ENCODE assay signal across 8 cellular contexts in genomic region chr3:123652346-123652984, GRCh38.
DNase-seq lines count a peak whose midpoint lies in the region; ATAC-seq and TF ChIP-seq lines count a peak whose summit lies in the region.

No MANE protein-coding gene starts in this region.

- no peak overlapping the region for H3K27ac Mint-ChIP-seq in activated CD4-positive, alpha-beta T cell treated with anti-CD3 and anti-CD28 coated beads, Interleukin-2, amount 10 ng/mL, durations not matched to agents 7 days and 5 days
- no peak overlapping the region for H3K27ac Mint-ChIP-seq in natural killer cell treated with Interleukin-12 subunit alpha and Interleukin-12 subunit beta and Interleukin-15 and Interleukin-18, amount 100 ng/mL, for 72 hours

- H3K27me3 Mint-ChIP-seq in activated CD4-positive, alpha-beta T cell treated with anti-CD3 and anti-CD28 coated beads, Interleukin-2, amount 10 ng/mL, durations not matched to agents 7 days and 5 days: no peaks in the 10 kb centered on the region
- H3K27me3 Mint-ChIP-seq in natural killer cell treated with Interleukin-12 subunit alpha and Interleukin-12 subunit beta and Interleukin-15 and Interleukin-18, amount 100 ng/mL, for 72 hours: no peaks in the 10 kb centered on the region

- H3K36me3 ChIP-seq in transverse colon: no peaks in the 10 kb centered on the region

- CTCF ChIA-PET in activated CD4-positive, alpha-beta T cell treated with anti-CD3 and anti-CD28 coated beads, Interleukin-2, amount 10 ng/mL, durations not matched to agents 7 days and 5 days (lab: Charles Lee): interaction anchor here (0.6 to 3.2 kb wide), 10 partner anchors 9 to 966 kb away, joined by 3 to 17 read pairs (median 4); no protein-coding TSS in a partner anchor

- ATAC-seq in HG02623 (IDR thresholded peaks at IDR 0.05; ENCODE audit: unreplicated experiment): peak; percentile 48
- ATAC-seq in natural killer cell treated with Interleukin-12 subunit alpha and Interleukin-12 subunit beta and Interleukin-15 and Interleukin-18, amount 100 ng/mL, for 72 hours: peak; percentile 56 to 74

- no peaks in the 10 kb centered on the region for H3K36me3 Mint-ChIP-seq in activated CD4-positive, alpha-beta T cell treated with anti-CD3 and anti-CD28 coated beads, Interleukin-2, amount 10 ng/mL, durations not matched to agents 7 days and 5 days (ENCODE audit: low read depth)
- no peaks in the 10 kb centered on the region for H3K36me3 Mint-ChIP-seq in natural killer cell treated with Interleukin-12 subunit alpha and Interleukin-12 subunit beta and Interleukin-15 and Interleukin-18, amount 100 ng/mL, for 72 hours

- H3K9me3 Mint-ChIP-seq in activated CD4-positive, alpha-beta T cell treated with anti-CD3 and anti-CD28 coated beads, Interleukin-2, amount 10 ng/mL, durations not matched to agents 7 days and 5 days: peaks cover 9% of the 10 kb centered on the region
- no peaks in the 10 kb centered on the region for H3K9me3 Mint-ChIP-seq in natural killer cell treated with Interleukin-12 subunit alpha and Interleukin-12 subunit beta and Interleukin-15 and Interleukin-18, amount 100 ng/mL, for 72 hours

- in situ Hi-C loops in transverse colon (cut with MboI; ENCODE audit: low pct_ligation_motif_present in 1 of 4, low pct_unique_long_range_greater_than_20kb in 1 of 4, low sequenced_read_pairs in 3 of 4): loop anchor here in 3 of 4 donors (5.0 to 10.0 kb wide), 2 partner anchors 62 to 65 kb away; no protein-coding TSS in a partner anchor

- peak overlapping the region; percentile 71 to 90 (median 80) for H3K27ac ChIP-seq in transverse colon

- POLR2A ChIA-PET in activated CD4-positive, alpha-beta T cell treated with anti-CD3 and anti-CD28 coated beads, Interleukin-2, amount 10 ng/mL, durations not matched to agents 7 days and 5 days (lab: Charles Lee): no interaction called here

- H3K4me1 ChIP-seq in transverse colon: peaks cover 23 to 53% (median 27%) of the 10 kb centered on the region in 4 donors

- TF ChIP-seq CTCF in fibroblast of mammary gland (conservative IDR thresholded peaks at IDR 0.05; ENCODE audit: control insufficient read depth, insufficient read depth, low read depth, low read length) (peak; percentile 96), transverse colon (IDR thresholded peaks at IDR 0.05) (peak; percentile 83 to 88 (median 84))

- DNase-seq in DMS53 (lab: John Stamatoyannopoulos, UW): peak; percentile 76
- peak; percentile 82 for DNase-seq in NCI-H2196 treated with DMSO at 0.1 percent for 48 hours (lab: John Stamatoyannopoulos, UW; ENCODE audit: unreplicated experiment)
- DNase-seq in activated CD4-positive, alpha-beta T cell treated with anti-CD3 and anti-CD28 coated beads, Interleukin-2, amount 10 ng/mL, durations not matched to agents 7 days and 5 days: peak; percentile 39
- peak; percentile 66 for DNase-seq in fibroblast of mammary gland (ENCODE audit: low read depth)
- no peak for DNase-seq in natural killer cell treated with Interleukin-12 subunit alpha and Interleukin-12 subunit beta and Interleukin-15 and Interleukin-18, amount 100 ng/mL, for 72 hours (ENCODE audit: low spot score)
- DNase-seq in transverse colon: peak; percentile 84
- DNase-seq in T1000 (lab: John Stamatoyannopoulos, UW): no peak

- TF ChIP-seq EP300 in transverse colon (IDR thresholded peaks at IDR 0.05; ENCODE audit: low read depth): no peak

- WGBS in transverse colon (ENCODE audit: low coverage in 1 of 2), 2 donors: 25 to 60% methylated on average over 2 to 9 of the region's 9 CpGs

- H3K9me3 ChIP-seq in transverse colon: no peaks in the 10 kb centered on the region

- no peaks in the 10 kb centered on the region for H3K4me1 Mint-ChIP-seq in activated CD4-positive, alpha-beta T cell treated with anti-CD3 and anti-CD28 coated beads, Interleukin-2, amount 10 ng/mL, durations not matched to agents 7 days and 5 days
- H3K4me1 Mint-ChIP-seq in natural killer cell treated with Interleukin-12 subunit alpha and Interleukin-12 subunit beta and Interleukin-15 and Interleukin-18, amount 100 ng/mL, for 72 hours (ENCODE audit: low read depth in 2 of 2): no peaks in the 10 kb centered on the region

- no peak overlapping the region for H3K4me3 Mint-ChIP-seq in activated CD4-positive, alpha-beta T cell treated with anti-CD3 and anti-CD28 coated beads, Interleukin-2, amount 10 ng/mL, durations not matched to agents 7 days and 5 days
- no peak overlapping the region for H3K4me3 Mint-ChIP-seq in natural killer cell treated with Interleukin-12 subunit alpha and Interleukin-12 subunit beta and Interleukin-15 and Interleukin-18, amount 100 ng/mL, for 72 hours

- intact Hi-C loops in transverse colon (cut with DNase I; ENCODE audit: low total_unique reads): loop anchor here (2.0 to 5.0 kb wide), 2 partner anchors 50 to 66 kb away; no protein-coding TSS in a partner anchor

- no peak for TF ChIP-seq POLR2A in transverse colon (IDR thresholded peaks at IDR 0.05)

- H3K4me3 ChIP-seq in fibroblast of mammary gland (ENCODE audit: control insufficient read depth, low read depth, low read length) (no peak overlapping the region), transverse colon (no peak overlapping the region)

- H3K27me3 ChIP-seq in transverse colon: no peaks in the 10 kb centered on the region

Comparison
In these comparisons a context has a peak if more than half of its experiments do, and no peak if none do; other contexts are left out.
1. DNase-seq: peak in DMS53 (single experiment), NCI-H2196 treated with DMSO at 0.1 percent for 48 hours (single experiment), activated CD4-positive, alpha-beta T cell treated with anti-CD3 and anti-CD28 coated beads, Interleukin-2, amount 10 ng/mL, durations not matched to agents 7 days and 5 days (single experiment), fibroblast of mammary gland (single experiment) and transverse colon (single experiment); none in natural killer cell treated with Interleukin-12 subunit alpha and Interleukin-12 subunit beta and Interleukin-15 and Interleukin-18, amount 100 ng/mL, for 72 hours (single experiment) and T1000 (single experiment).